In genomic region chrX:108303682-108304081, GRCh38 we compare ENCODE assay signal across 15 cellular contexts.
A peak's percentile ranks its signal among the peaks of the same experiment; 100 is the strongest.
DNase-seq lines count a peak whose midpoint lies in the region; ATAC-seq, FAIRE-seq and TF ChIP-seq lines count a peak whose summit lies in the region.
"Had no signal": no experiment of that assay in that cellular context is flagged by ENCODE, and none has a peak within 500 bp of the region (broad histone marks: within the 10 kb centered on the region; RNA-seq: fewer than 3 reads in every experiment).

No MANE protein-coding gene starts in this region.

- H3K9ac ChIP-seq in IMR-90 (ENCODE audit: low read depth, low read length) (no peak overlapping the region), smooth muscle cell (ENCODE audit: low read depth) (no peak overlapping the region)

- H3K27me3 ChIP-seq in IMR-90 (ENCODE audit: control insufficient read depth, insufficient read depth, low read length) (peaks cover 6% of the 10 kb centered on the region; the same call in 1 of the 2 replicates), bronchial epithelial cell (ENCODE audit: control insufficient read depth, insufficient read depth, low read length) (no peaks in the 10 kb centered on the region), smooth muscle cell (ENCODE audit: low read depth) (no peaks in the 10 kb centered on the region), gastrocnemius medialis (no peaks in the 10 kb centered on the region)
- no peaks in the 10 kb centered on the region for H3K27me3 ChIP-seq in CD8-positive, alpha-beta memory T cell (ENCODE audit: insufficient read depth, low read length, poor library complexity, severe bottlenecking)

- H3K4me1 ChIP-seq in IMR-90 (ENCODE audit: control insufficient read depth, insufficient read depth, low read length) (peaks cover 10% of the 10 kb centered on the region), smooth muscle cell (ENCODE audit: low read depth) (peaks cover 14% of the 10 kb centered on the region), gastrocnemius medialis (peaks cover 6% of the 10 kb centered on the region in 2 donors)
- H3K4me1 ChIP-seq in CD8-positive, alpha-beta memory T cell (ENCODE audit: insufficient read depth, low read length): no peaks in the 10 kb centered on the region

- H3K27ac ChIP-seq in IMR-90 (ENCODE audit: insufficient read depth, low read length): peak overlapping the region; percentile 49; the same call in 1 of the 2 replicates
- H3K27ac ChIP-seq in smooth muscle cell (ENCODE audit: low read depth): no peak overlapping the region
- H3K27ac ChIP-seq in gastrocnemius medialis: no peak overlapping the region
- no peak overlapping the region for H3K27ac ChIP-seq in CD8-positive, alpha-beta memory T cell (ENCODE audit: low read depth, low read length)

- no peaks in the 10 kb centered on the region for H3K4me1 Mint-ChIP-seq in CD8-positive, alpha-beta memory T cell

- TF ChIP-seq POLR2A in IMR-90 (IDR thresholded peaks at IDR 0.05; ENCODE audit: low read depth, low read length) (no peak), gastrocnemius medialis (IDR thresholded peaks at IDR 0.05) (no peak)

- no peak overlapping the region for H2BK5ac ChIP-seq in IMR-90 (ENCODE audit: low read depth, low read length, poor library complexity, severe bottlenecking)

- H3F3A ChIP-seq in smooth muscle cell (ENCODE audit: low read depth): peaks cover 5% of the 10 kb centered on the region

- dilution Hi-C loops in IMR-90 (cut with HindIII; ENCODE audit: low sequenced_read_pairs, unreplicated experiment): no loop called here

- CTCF ChIA-PET in IMR-90 (lab: Yijun Ruan, JAX): interaction anchor here (0.6 to 2.1 kb wide), 3 partner anchors 79 to 233 kb away, joined by 3 to 9 read pairs (median 4); no protein-coding TSS in a partner anchor
- CTCF ChIA-PET in CD8-positive, alpha-beta memory T cell (lab: Charles Lee): no interaction called here

- ATAC-seq in IMR-90 (ENCODE audit: low read depth) (no peak), left ventricle myocardium superior (peak; percentile 60), gastrocnemius medialis (no peak)
- ATAC-seq: CD8-positive, alpha-beta T cell had no signal

- POLR2A ChIA-PET in IMR-90 (lab: Charles Lee; ENCODE audit: unreplicated experiment): no interaction called here
- POLR2A ChIA-PET in CD8-positive, alpha-beta memory T cell (lab: Charles Lee): no interaction called here

- H3K4ac ChIP-seq in IMR-90 (ENCODE audit: low read depth, low read length): peak overlapping the region; percentile 67

- H2AFZ ChIP-seq in IMR-90 (replicated peaks; ENCODE audit: low read length, poor library complexity) (no peak overlapping the region), smooth muscle cell (ENCODE audit: low read depth) (no peak overlapping the region)

- TF ChIP-seq CTCF in IMR-90 (conservative IDR thresholded peaks at IDR 0.05; ENCODE audit: low read depth, low read length) (no peak), bronchial epithelial cell (IDR thresholded peaks at IDR 0.05; ENCODE audit: insufficient read depth, low read length, severe bottlenecking) (no peak), smooth muscle cell (IDR thresholded peaks at IDR 0.05; ENCODE audit: borderline replicate concordance, insufficient read depth, poor library complexity, severe bottlenecking) (no peak), gastrocnemius medialis (IDR thresholded peaks at IDR 0.05 in 4 of 5, conservative IDR thresholded peaks at IDR 0.05 in 1 of 5) (no peak)

- H3K4me3 ChIP-seq in IMR-90 (ENCODE audit: insufficient read depth, low read depth, low read length) (no peak overlapping the region), bronchial epithelial cell (ENCODE audit: low read depth, low read length) (no peak overlapping the region), smooth muscle cell (no peak overlapping the region), gastrocnemius medialis (no peak overlapping the region)
- no peak overlapping the region for H3K4me3 ChIP-seq in CD8-positive, alpha-beta memory T cell (ENCODE audit: low read length)
- H3K4me3 ChIP-seq: HAP-1 had no signal

- no peaks in the 10 kb centered on the region for H4K20me1 ChIP-seq in IMR-90 (ENCODE audit: insufficient read depth, low read length)
- H4K20me1 ChIP-seq in smooth muscle cell (ENCODE audit: low read depth): no peaks in the 10 kb centered on the region

- H3K9me3 Mint-ChIP-seq in CD8-positive, alpha-beta memory T cell: no peaks in the 10 kb centered on the region
- H3K9me3 Mint-ChIP-seq: CD14-positive monocyte; CD8-positive, alpha-beta T cell had no signal

- H3K23ac ChIP-seq in IMR-90 (ENCODE audit: low read depth, low read length): peak overlapping the region; percentile 48; the same call in 1 of the 2 replicates

- H2BK20ac ChIP-seq in IMR-90 (ENCODE audit: low read depth, low read length): peak overlapping the region; percentile 48

- no peak overlapping the region for H3K27ac Mint-ChIP-seq in CD8-positive, alpha-beta memory T cell
- H3K27ac Mint-ChIP-seq: CD14-positive monocyte; CD8-positive, alpha-beta T cell had no signal

- no CpG with 5 or more reads among the region's 2 CpGs for whole genome bisulfite sequencing in IMR-90 (ENCODE audit: extremely low coverage in 2 of 2, insufficient read length in 1 of 2), 2 experiments
- WGBS in smooth muscle cell (ENCODE audit: low lambda C conversion rate): 66% methylated on average over 2 of the region's 2 CpGs

- peaks cover 2 to 4% of the 10 kb centered on the region in 2 donors for H3K27me3 Mint-ChIP-seq in CD8-positive, alpha-beta memory T cell

- H2BK120ac ChIP-seq in IMR-90 (ENCODE audit: low read depth, low read length): peak overlapping the region; percentile 35; the same call in 1 of the 2 replicates

- DNase-seq in IMR-90 (no peak), bronchial epithelial cell (ENCODE audit: low read depth) (no peak), left ventricle myocardium superior (no peak), smooth muscle cell (lab: John Stamatoyannopoulos, UW; ENCODE audit: unreplicated experiment) (no peak), gastrocnemius medialis (no peak), iPS-NIHi7 (ENCODE audit: extremely low spot score) (no peak)
- no peak for DNase-seq in CD8-positive, alpha-beta memory T cell
- DNase-seq: CD8-positive, alpha-beta T cell; DND-41 had no signal

- H4K8ac ChIP-seq in IMR-90 (ENCODE audit: low read depth in 2 of 2, low read length in 2 of 2): peak overlapping the region in 1 of 2 experiments; percentile 56; a peak in 1 of 4 replicates

- H3K4me3 Mint-ChIP-seq in CD8-positive, alpha-beta memory T cell: no peak overlapping the region
- H3K4me3 Mint-ChIP-seq: CD8-positive, alpha-beta T cell had no signal

- H4K5ac ChIP-seq in IMR-90 (ENCODE audit: low read depth, low read length): peak overlapping the region; percentile 35

- no peaks in the 10 kb centered on the region for H3K36me3 ChIP-seq in IMR-90 (ENCODE audit: control insufficient read depth, insufficient read depth, low read length)
- no peaks in the 10 kb centered on the region for H3K36me3 ChIP-seq in bronchial epithelial cell (ENCODE audit: control insufficient read depth, insufficient read depth, low read length)
- no peaks in the 10 kb centered on the region for H3K36me3 ChIP-seq in smooth muscle cell (ENCODE audit: low read depth)
- no peaks in the 10 kb centered on the region for H3K36me3 ChIP-seq in gastrocnemius medialis
- H3K36me3 ChIP-seq in CD8-positive, alpha-beta memory T cell (ENCODE audit: insufficient read depth, low read length): no peaks in the 10 kb centered on the region
- H3K36me3 ChIP-seq: HAP-1 had no signal

- TF ChIP-seq RAD21 in IMR-90 (IDR thresholded peaks at IDR 0.05; ENCODE audit: low read length): no peak

- H2AK5ac ChIP-seq in IMR-90 (ENCODE audit: low read depth, low read length): peak overlapping the region; percentile 41

- H3K36me3 Mint-ChIP-seq in CD8-positive, alpha-beta memory T cell: no peaks in the 10 kb centered on the region
- H3K36me3 Mint-ChIP-seq: CD14-positive monocyte; CD8-positive, alpha-beta T cell had no signal

- peaks cover 6% of the 10 kb centered on the region for H3K9me1 ChIP-seq in IMR-90 (ENCODE audit: insufficient read depth, low read length)

- H2AK9ac ChIP-seq in IMR-90 (replicated peaks; ENCODE audit: low read depth, low read length, poor library complexity): no peak overlapping the region

- H2BK15ac ChIP-seq in IMR-90 (ENCODE audit: low read depth, low read length): peak overlapping the region; percentile 54; the same call in 1 of the 3 replicates

- H3K56ac ChIP-seq in IMR-90 (ENCODE audit: extremely low read depth, insufficient read depth, low read length): no peak overlapping the region

- H3K18ac ChIP-seq in IMR-90 (ENCODE audit: low read depth, low read length): peak overlapping the region; percentile 46

- in situ Hi-C loops in IMR-90 (cut with MboI; ENCODE audit: low sequenced_read_pairs): no loop called here
- in situ Hi-C loops in gastrocnemius medialis (cut with MboI; ENCODE audit: low sequenced_read_pairs in 4 of 4): no loop called here

- peak; percentile 28 for FAIRE-seq in bronchial epithelial cell (lab: Jason Lieb, UNC)
- FAIRE-seq: A204.1, GM12892, HTR-8/SVneo had no signal

- H3K14ac ChIP-seq in IMR-90 (replicated peaks; ENCODE audit: low read depth, low read length): 0 out of 2 replicates have a peak overlapping the region, but pooled peaks have one; percentile 58

- peak overlapping the region; percentile 25; the same call in 1 of the 2 replicates for H4K91ac ChIP-seq in IMR-90 (ENCODE audit: insufficient read depth, low read depth, low read length)

- H3K79me2 ChIP-seq in smooth muscle cell (ENCODE audit: low read depth): no peaks in the 10 kb centered on the region

- intact Hi-C loops in IMR-90 (cut with micrococcal nuclease) (loop anchor here (1.0 to 10.0 kb wide), 3 partner anchors 78 to 233 kb away; no protein-coding TSS in a partner anchor), left ventricle myocardium superior (cut with micrococcal nuclease) (no loop called here), gastrocnemius medialis (cut with DNase I; ENCODE audit: low total_unique reads) (loop anchor here (2.0 to 10.0 kb wide), 2 partner anchors 79 to 81 kb away; no protein-coding TSS in a partner anchor)

- BruUV-seq in IMR-90 (replicated peaks; lab: Mats Ljungman, UMichigan): no TSS peak

- H3K9me3 ChIP-seq in IMR-90 (ENCODE audit: control insufficient read depth, insufficient read depth, low read length): no peaks in the 10 kb centered on the region
- H3K9me3 ChIP-seq in smooth muscle cell (replicated peaks; ENCODE audit: low read depth): no peaks in the 10 kb centered on the region
- H3K9me3 ChIP-seq in gastrocnemius medialis: no peaks in the 10 kb centered on the region
- no peaks in the 10 kb centered on the region for H3K9me3 ChIP-seq in CD8-positive, alpha-beta memory T cell (ENCODE audit: low read length)
- H3K9me3 ChIP-seq: Caco-2, HAP-1 had no signal

- H3K79me1 ChIP-seq in IMR-90 (ENCODE audit: low read depth in 1 of 2, low read length in 2 of 2): no peaks in the 10 kb centered on the region

- H3K4me2 ChIP-seq in IMR-90 (ENCODE audit: low read depth, low read length) (no peak overlapping the region), smooth muscle cell (peak overlapping the region; percentile 28)

TF ChIP-seq in IMR-90, 13 proteins besides CTCF, POLR2A, EP300 and RAD21 (continues in another document):
- TF ChIP-seq SMC3 (IDR thresholded peaks at IDR 0.05; ENCODE audit: low read depth, low read length) (no peak), NFE2L2 (IDR thresholded peaks at IDR 0.05; ENCODE audit: low read depth, low read length) (no peak), MAFK (IDR thresholded peaks at IDR 0.05; ENCODE audit: low read depth, low read length) (no peak)
